ENCODE assay signal across 8 cellular contexts in the genomic region with DNA sequence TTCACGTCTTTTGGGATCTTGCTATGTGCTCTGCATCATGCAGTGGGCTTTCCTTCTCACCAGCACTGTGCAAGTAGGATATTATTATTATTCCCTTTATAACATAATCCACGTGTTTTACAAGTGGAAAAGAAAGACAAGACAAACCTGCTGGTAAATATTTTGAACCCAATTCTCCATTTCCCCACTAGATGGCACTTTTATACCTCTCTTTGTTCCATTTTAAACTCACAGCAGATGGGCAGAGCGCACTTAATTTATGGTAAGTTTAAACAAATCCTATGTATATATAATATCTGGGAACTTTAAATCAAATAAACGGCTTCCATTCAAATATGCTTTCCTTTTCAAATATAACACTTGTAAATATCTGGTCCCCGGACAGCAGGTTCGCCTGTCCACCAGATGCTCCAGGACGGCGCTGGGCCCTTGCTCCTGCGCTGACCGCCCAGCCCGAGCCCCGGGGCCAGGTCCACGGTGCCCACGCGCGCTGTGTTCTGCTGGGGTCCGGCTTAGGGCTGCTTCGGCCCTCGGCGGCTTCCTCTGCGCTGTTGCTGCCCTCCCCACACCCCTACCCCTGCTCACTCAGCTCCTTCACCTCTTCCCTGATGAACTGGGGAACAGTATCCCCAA. TPM values are rescaled to one million over a fixed set of nuclear protein-coding genes. Genes with fewer than 3 reads are reported as not detected.
A peak's percentile ranks its signal among the peaks of the same experiment; 100 is the strongest.
DNase-seq lines count a peak whose midpoint lies in the region; ATAC-seq and TF ChIP-seq lines count a peak whose summit lies in the region.

No MANE protein-coding gene starts in this region.

- H3K4me1 ChIP-seq in lung (ENCODE audit: control insufficient read depth in 2 of 2, insufficient read depth in 2 of 2, low read length in 2 of 2), result peaks cover 0 to 2% of the 10 kb centered on the region in 2 donors

- H3K9me3 ChIP-seq in CD4-positive, alpha-beta T cell (ENCODE audit: control insufficient read depth, low read length), result no peaks in the 10 kb centered on the region
- H3K9me3 ChIP-seq in lung (ENCODE audit: control insufficient read depth in 2 of 2, insufficient read depth in 1 of 2, low read length in 1 of 2), result peaks cover 0 to 4% of the 10 kb centered on the region in 2 donors

- H3K36me3 Mint-ChIP-seq in CD4-positive, alpha-beta T cell (ENCODE audit: low read depth), result no peaks in the 10 kb centered on the region

- TF ChIP-seq CTCF in CD4-positive, alpha-beta T cell (IDR thresholded peaks at IDR 0.05), result peak; percentile 55
- TF ChIP-seq CTCF in lung (IDR thresholded peaks at IDR 0.05; ENCODE audit: control extremely low read depth, extremely low read depth), result peak; percentile 42

- no peaks in the 10 kb centered on the region for H3K36me3 ChIP-seq in lung (ENCODE audit: control insufficient read depth in 2 of 2, insufficient read depth in 2 of 2, low read length in 2 of 2)

- no peak for DNase-seq in CD4-positive, alpha-beta T cell
- DNase-seq in GM19240 (ENCODE audit: insufficient read length, low spot score) (peak; percentile 5), NCI-H345 (lab: John Stamatoyannopoulos, UW) (peak; percentile 52), cerebellar cortex (ENCODE audit: low spot score) (peak; percentile 71), lung (ENCODE audit: low spot score) (no peak)

- H3K27ac ChIP-seq in CD4-positive, alpha-beta T cell (ENCODE audit: low read depth, low read length), result no peak overlapping the region
- no peak overlapping the region for H3K27ac ChIP-seq in lung (ENCODE audit: low read depth in 1 of 2, low read length in 1 of 2)

- H3K27me3 Mint-ChIP-seq in CD4-positive, alpha-beta T cell, result peaks cover 72% of the 10 kb centered on the region

- H3K4me3 Mint-ChIP-seq in CD4-positive, alpha-beta T cell, result no peak overlapping the region

- H3K27ac Mint-ChIP-seq in CD4-positive, alpha-beta T cell, result no peak overlapping the region

- H3K4me3 ChIP-seq in lung, result no peak overlapping the region

- no peaks in the 10 kb centered on the region for H3K9me3 Mint-ChIP-seq in CD4-positive, alpha-beta T cell

- intact Hi-C loops in CD4-positive, alpha-beta T cell (cut with DNase I, micrococcal nuclease), result no loop called here

- H3K27me3 ChIP-seq in CD4-positive, alpha-beta T cell (ENCODE audit: control insufficient read depth, insufficient read depth, low read length), result peaks cover 25% of the 10 kb centered on the region
- peaks cover 5% of the 10 kb centered on the region for H3K27me3 ChIP-seq in lung (ENCODE audit: control insufficient read depth, insufficient read depth)

- CTCF ChIA-PET in CD4-positive, alpha-beta T cell (lab: Charles Lee), result no interaction called here

- no peak for ATAC-seq in CD4-positive, alpha-beta T cell (ENCODE audit: poor library complexity)
- ATAC-seq in lung (ENCODE audit: insufficient read depth, low FRiP score) (no peak), GM21619 (IDR thresholded peaks at IDR 0.05; ENCODE audit: unreplicated experiment) (no peak), HG03139 (IDR thresholded peaks at IDR 0.05; ENCODE audit: unreplicated experiment) (no peak), HG02970 (IDR thresholded peaks at IDR 0.05; ENCODE audit: low FRiP score, unreplicated experiment) (no peak)

- H3K4me1 Mint-ChIP-seq in CD4-positive, alpha-beta T cell (ENCODE audit: low read depth), result peaks cover 8% of the 10 kb centered on the region

- 48 to 55% methylated on average over 21 of the region's 21 CpGs for WGBS in lung, 2 donors

- POLR2A ChIA-PET in CD4-positive, alpha-beta T cell (lab: Charles Lee), result no interaction called here

RNA-seq across cellular contexts. Expression of a gene that starts 31.1 kb away (rescaled TPM):
- not detected for total RNA-seq in CD4-positive, alpha-beta T cell
- total RNA-seq in lung, result 10 to 100 TPM in 1 of 2 donors, 1 to 10 TPM in 1; 2.8 to 10.2 TPM
- 10 to 100 TPM in 1 of 2 donors, 1 to 10 TPM in 1; 3.2 to 12.9 TPM for polyA plus RNA-seq in lung

Comparison
In these comparisons a context has a peak if more than half of its experiments do, and no peak if none do; other contexts are left out.
1. DNase-seq: peak in GM19240 (single experiment), NCI-H345 (single experiment) and cerebellar cortex (single experiment); none in CD4-positive, alpha-beta T cell (0 of 10) and lung (single experiment).